Comparison of ENCODE assay signal across 1 cellular context in genomic region chr20:32787168-32787567, GRCh38.
TF ChIP-seq lines count a peak whose summit lies in the region.

No MANE protein-coding gene starts in this region.

TF ChIP-seq in WTC11, 78 proteins besides CTCF, POLR2A, EP300 and RAD21 (continued from another document):
- TF ChIP-seq, protein P1, sequence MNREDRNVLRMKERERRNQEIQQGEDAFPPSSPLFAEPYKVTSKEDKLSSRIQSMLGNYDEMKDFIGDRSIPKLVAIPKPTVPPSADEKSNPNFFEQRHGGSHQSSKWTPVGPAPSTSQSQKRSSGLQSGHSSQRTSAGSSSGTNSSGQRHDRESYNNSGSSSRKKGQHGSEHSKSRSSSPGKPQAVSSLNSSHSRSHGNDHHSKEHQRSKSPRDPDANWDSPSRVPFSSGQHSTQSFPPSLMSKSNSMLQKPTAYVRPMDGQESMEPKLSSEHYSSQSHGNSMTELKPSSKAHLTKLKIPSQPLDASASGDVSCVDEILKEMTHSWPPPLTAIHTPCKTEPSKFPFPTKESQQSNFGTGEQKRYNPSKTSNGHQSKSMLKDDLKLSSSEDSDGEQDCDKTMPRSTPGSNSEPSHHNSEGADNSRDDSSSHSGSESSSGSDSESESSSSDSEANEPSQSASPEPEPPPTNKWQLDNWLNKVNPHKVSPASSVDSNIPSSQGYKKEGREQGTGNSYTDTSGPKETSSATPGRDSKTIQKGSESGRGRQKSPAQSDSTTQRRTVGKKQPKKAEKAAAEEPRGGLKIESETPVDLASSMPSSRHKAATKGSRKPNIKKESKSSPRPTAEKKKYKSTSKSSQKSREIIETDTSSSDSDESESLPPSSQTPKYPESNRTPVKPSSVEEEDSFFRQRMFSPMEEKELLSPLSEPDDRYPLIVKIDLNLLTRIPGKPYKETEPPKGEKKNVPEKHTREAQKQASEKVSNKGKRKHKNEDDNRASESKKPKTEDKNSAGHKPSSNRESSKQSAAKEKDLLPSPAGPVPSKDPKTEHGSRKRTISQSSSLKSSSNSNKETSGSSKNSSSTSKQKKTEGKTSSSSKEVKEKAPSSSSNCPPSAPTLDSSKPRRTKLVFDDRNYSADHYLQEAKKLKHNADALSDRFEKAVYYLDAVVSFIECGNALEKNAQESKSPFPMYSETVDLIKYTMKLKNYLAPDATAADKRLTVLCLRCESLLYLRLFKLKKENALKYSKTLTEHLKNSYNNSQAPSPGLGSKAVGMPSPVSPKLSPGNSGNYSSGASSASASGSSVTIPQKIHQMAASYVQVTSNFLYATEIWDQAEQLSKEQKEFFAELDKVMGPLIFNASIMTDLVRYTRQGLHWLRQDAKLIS (CRISPR knock-in tag; IDR thresholded peaks at IDR 0.05; ENCODE audit: borderline replicate concordance) = no peak
- no peak for TF ChIP-seq ELF4 (CRISPR knock-in tag; IDR thresholded peaks at IDR 0.05; ENCODE audit: low read depth)
- TF ChIP-seq ZNF416 (CRISPR knock-in tag; IDR thresholded peaks at IDR 0.05) = no peak
- TF ChIP-seq ZNF263 (CRISPR knock-in tag; IDR thresholded peaks at IDR 0.05; ENCODE audit: low read depth) = no peak
- TF ChIP-seq MXD4 (CRISPR knock-in tag; IDR thresholded peaks at IDR 0.05; ENCODE audit: borderline replicate concordance) = no peak
- no peak for TF ChIP-seq CREB1 (CRISPR knock-in tag; IDR thresholded peaks at IDR 0.05)
- no peak for TF ChIP-seq OVOL2 (CRISPR knock-in tag; IDR thresholded peaks at IDR 0.05; ENCODE audit: borderline replicate concordance)
- TF ChIP-seq, protein P2, sequence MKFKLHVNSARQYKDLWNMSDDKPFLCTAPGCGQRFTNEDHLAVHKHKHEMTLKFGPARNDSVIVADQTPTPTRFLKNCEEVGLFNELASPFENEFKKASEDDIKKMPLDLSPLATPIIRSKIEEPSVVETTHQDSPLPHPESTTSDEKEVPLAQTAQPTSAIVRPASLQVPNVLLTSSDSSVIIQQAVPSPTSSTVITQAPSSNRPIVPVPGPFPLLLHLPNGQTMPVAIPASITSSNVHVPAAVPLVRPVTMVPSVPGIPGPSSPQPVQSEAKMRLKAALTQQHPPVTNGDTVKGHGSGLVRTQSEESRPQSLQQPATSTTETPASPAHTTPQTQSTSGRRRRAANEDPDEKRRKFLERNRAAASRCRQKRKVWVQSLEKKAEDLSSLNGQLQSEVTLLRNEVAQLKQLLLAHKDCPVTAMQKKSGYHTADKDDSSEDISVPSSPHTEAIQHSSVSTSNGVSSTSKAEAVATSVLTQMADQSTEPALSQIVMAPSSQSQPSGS (CRISPR knock-in tag; IDR thresholded peaks at IDR 0.05; ENCODE audit: borderline replicate concordance, low read depth) = no peak
- TF ChIP-seq, protein P3, sequence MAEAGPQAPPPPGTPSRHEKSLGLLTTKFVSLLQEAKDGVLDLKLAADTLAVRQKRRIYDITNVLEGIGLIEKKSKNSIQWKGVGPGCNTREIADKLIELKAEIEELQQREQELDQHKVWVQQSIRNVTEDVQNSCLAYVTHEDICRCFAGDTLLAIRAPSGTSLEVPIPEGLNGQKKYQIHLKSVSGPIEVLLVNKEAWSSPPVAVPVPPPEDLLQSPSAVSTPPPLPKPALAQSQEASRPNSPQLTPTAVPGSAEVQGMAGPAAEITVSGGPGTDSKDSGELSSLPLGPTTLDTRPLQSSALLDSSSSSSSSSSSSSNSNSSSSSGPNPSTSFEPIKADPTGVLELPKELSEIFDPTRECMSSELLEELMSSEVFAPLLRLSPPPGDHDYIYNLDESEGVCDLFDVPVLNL (CRISPR knock-in tag; IDR thresholded peaks at IDR 0.05; ENCODE audit: borderline replicate concordance, low read depth) = no peak
- no peak for TF ChIP-seq ZBTB43 (CRISPR knock-in tag; IDR thresholded peaks at IDR 0.05)
- no peak for TF ChIP-seq KAT7 (CRISPR knock-in tag; IDR thresholded peaks at IDR 0.05; ENCODE audit: borderline replicate concordance)
- TF ChIP-seq, protein P4, sequence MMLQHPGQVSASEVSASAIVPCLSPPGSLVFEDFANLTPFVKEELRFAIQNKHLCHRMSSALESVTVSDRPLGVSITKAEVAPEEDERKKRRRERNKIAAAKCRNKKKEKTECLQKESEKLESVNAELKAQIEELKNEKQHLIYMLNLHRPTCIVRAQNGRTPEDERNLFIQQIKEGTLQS (CRISPR knock-in tag; conservative IDR thresholded peaks at IDR 0.05) = no peak
